In genomic region chr16:89093252-89093601, GRCh38 we compare ENCODE assay signal across 8 cellular contexts. TPM values are rescaled to one million over a fixed set of nuclear protein-coding genes. Genes with fewer than 3 reads are reported as not detected.
DNase-seq lines count a peak whose midpoint lies in the region; ATAC-seq and TF ChIP-seq lines count a peak whose summit lies in the region.
"Not testable (repeated sequence)": the region's sequence is repeated elsewhere in the genome, so short reads cannot be mapped to it uniquely, and the experiment has no call there.

No MANE protein-coding gene starts in this region.

- H3K4me3 ChIP-seq in CD8-positive, alpha-beta T cell (ENCODE audit: low read depth, low read length): peak overlapping the region; percentile 74
- H3K4me3 ChIP-seq in Karpas-422 (ENCODE audit: low read length) (peak overlapping the region; percentile 99), body of pancreas (peak overlapping the region in 1 of 2 donors; percentile 78), fibroblast of pulmonary artery (replicated peaks; ENCODE audit: low read depth, low read length) (peak overlapping the region; percentile 81)

- ATAC-seq in CD8-positive, alpha-beta T cell; activated B cell treated with CpG ODN at 0.5 μM for 24 hours (ENCODE audit: low read depth); body of pancreas; memory B cell (ENCODE audit: low read depth): not testable (repeated sequence)

- not testable (repeated sequence) for H3K9me2 ChIP-seq in Karpas-422 (replicated peaks; ENCODE audit: insufficient read depth, low read length)

- H3K4me1 ChIP-seq in CD8-positive, alpha-beta T cell (ENCODE audit: insufficient read depth, low read length): peaks cover 44% of the 10 kb centered on the region
- H3K4me1 ChIP-seq in Karpas-422 (ENCODE audit: low read length): peaks cover 38% of the 10 kb centered on the region
- peaks cover 46% of the 10 kb centered on the region for H3K4me1 ChIP-seq in body of pancreas

- peaks cover 30% of the 10 kb centered on the region for H3K79me2 ChIP-seq in Karpas-422 (ENCODE audit: low read length)

- peak overlapping the region; percentile 91 for H3K9ac ChIP-seq in Karpas-422 (ENCODE audit: low read length)

- not testable (repeated sequence) for TF ChIP-seq CTCF in CD8-positive, alpha-beta T cell (IDR thresholded peaks at IDR 0.05); activated B cell treated with CpG ODN at 0.5 μM for 24 hours (IDR thresholded peaks at IDR 0.05); body of pancreas (IDR thresholded peaks at IDR 0.05); fibroblast of pulmonary artery (IDR thresholded peaks at IDR 0.05; ENCODE audit: low read length, missing control alignments); progenitor cell of endocrine pancreas (IDR thresholded peaks at IDR 0.05; ENCODE audit: unreplicated experiment); type B pancreatic cell (conservative IDR thresholded peaks at IDR 0.05)

- peak overlapping the region; percentile 71 for H3K4me2 ChIP-seq in Karpas-422 (ENCODE audit: low read depth, low read length, poor library complexity, severe bottlenecking)

- H3K4me3 Mint-ChIP-seq in CD8-positive, alpha-beta T cell: peak overlapping the region; percentile 63
- H3K4me3 Mint-ChIP-seq in activated B cell treated with CpG ODN at 0.5 μM for 24 hours: peak overlapping the region; percentile 68
- peak overlapping the region; percentile 80 for H3K4me3 Mint-ChIP-seq in memory B cell
- H3K4me3 Mint-ChIP-seq in progenitor cell of endocrine pancreas (ENCODE audit: low read depth): peak overlapping the region; percentile 68
- H3K4me3 Mint-ChIP-seq in type B pancreatic cell: peak overlapping the region; percentile 67

- H2AFZ ChIP-seq in Karpas-422 (ENCODE audit: low read length): not testable (repeated sequence)

- H3K36me3 Mint-ChIP-seq in CD8-positive, alpha-beta T cell; activated B cell treated with CpG ODN at 0.5 μM for 24 hours (ENCODE audit: low read depth); memory B cell; progenitor cell of endocrine pancreas (ENCODE audit: insufficient read depth); type B pancreatic cell: not testable (repeated sequence)

- H3K4me1 Mint-ChIP-seq in CD8-positive, alpha-beta T cell (ENCODE audit: low read depth): peaks cover 46% of the 10 kb centered on the region
- peaks cover 41% of the 10 kb centered on the region for H3K4me1 Mint-ChIP-seq in activated B cell treated with CpG ODN at 0.5 μM for 24 hours
- peaks cover 37% of the 10 kb centered on the region for H3K4me1 Mint-ChIP-seq in memory B cell
- peaks cover 28% of the 10 kb centered on the region for H3K4me1 Mint-ChIP-seq in progenitor cell of endocrine pancreas (ENCODE audit: low read depth)
- H3K4me1 Mint-ChIP-seq in type B pancreatic cell (ENCODE audit: unreplicated experiment): peaks cover 21% of the 10 kb centered on the region

- POLR2A ChIA-PET in CD8-positive, alpha-beta T cell (lab: Charles Lee): interaction anchor here (0.9 to 2.7 kb wide), 4 partner anchors 10 to 236 kb away, joined by 3 to 21 read pairs (median 4); partner anchors contain the start of genes GALNS and TRAPPC2L
- POLR2A ChIA-PET in activated B cell treated with CpG ODN at 0.5 μM for 24 hours (lab: Charles Lee): interaction anchor here (0.7 to 2.1 kb wide), 14 partner anchors 21 to 523 kb away, joined by 3 to 16 read pairs (median 4); partner anchors contain the start of genes GALNS, TRAPPC2L, ZC3H18 and ZNF778

- intact Hi-C loops in CD8-positive, alpha-beta T cell (cut with DNase I, micrococcal nuclease): loop anchor here (1.0 to 10.0 kb wide), 2 partner anchors 30 to 412 kb away; partner anchors contain the start of gene SPG7 (in 1 of the 2)
- intact Hi-C loops in activated B cell treated with CpG ODN at 0.5 μM for 24 hours (cut with micrococcal nuclease); body of pancreas (cut with DNase I): not testable (repeated sequence)

- 52 to 55% methylated on average over 15 of the region's 15 CpGs for WGBS in body of pancreas, 2 donors

- peaks cover 13% of the 10 kb centered on the region for H3K27me3 Mint-ChIP-seq in CD8-positive, alpha-beta T cell (ENCODE audit: low read depth)
- H3K27me3 Mint-ChIP-seq in activated B cell treated with CpG ODN at 0.5 μM for 24 hours (peaks cover 17% of the 10 kb centered on the region), memory B cell (peaks cover 10% of the 10 kb centered on the region), progenitor cell of endocrine pancreas (peaks cover 50% of the 10 kb centered on the region), type B pancreatic cell (peaks cover 38% of the 10 kb centered on the region)

- CTCF ChIA-PET in CD8-positive, alpha-beta T cell (lab: Charles Lee); activated B cell treated with CpG ODN at 0.5 μM for 24 hours (lab: Charles Lee): not testable (repeated sequence)

- not testable (repeated sequence) for DNase-seq in CD8-positive, alpha-beta T cell; Karpas-422; activated B cell treated with CpG ODN at 0.5 μM for 24 hours; body of pancreas; fibroblast of pulmonary artery (ENCODE audit: low read depth); memory B cell (ENCODE audit: low spot score in 2 of 2); progenitor cell of endocrine pancreas (ENCODE audit: low spot score, unreplicated experiment); type B pancreatic cell (ENCODE audit: extremely low spot score, unreplicated experiment)

- H3K9me3 ChIP-seq in CD8-positive, alpha-beta T cell (ENCODE audit: low read length); Karpas-422 (ENCODE audit: low read length); body of pancreas: not testable (repeated sequence)

- H3K36me3 ChIP-seq in CD8-positive, alpha-beta T cell (ENCODE audit: insufficient read depth, low read length); Karpas-422 (ENCODE audit: insufficient read depth, low read length); body of pancreas (replicated peaks in 1 of 2; ENCODE audit: insufficient read depth in 1 of 2, low read depth in 2 of 2): not testable (repeated sequence)

- H4K20me1 ChIP-seq in Karpas-422 (ENCODE audit: insufficient read depth, low read depth, low read length): peaks cover 30% of the 10 kb centered on the region; the same call in 1 of the 2 replicates

- not testable (repeated sequence) for H3K9me3 Mint-ChIP-seq in CD8-positive, alpha-beta T cell; activated B cell treated with CpG ODN at 0.5 μM for 24 hours; memory B cell; progenitor cell of endocrine pancreas (ENCODE audit: low read depth); type B pancreatic cell

- peak overlapping the region; percentile 58 for H3K27ac ChIP-seq in CD8-positive, alpha-beta T cell (ENCODE audit: low read depth, low read length)
- not testable (repeated sequence) for H3K27ac ChIP-seq in Karpas-422 (ENCODE audit: low read length)
- H3K27ac ChIP-seq in body of pancreas: peak overlapping the region in 3 of 4 donors; percentile 41 to 57 (median 53)

- TF ChIP-seq POLR2A in body of pancreas (IDR thresholded peaks at IDR 0.05): not testable (repeated sequence)

- H3K27ac Mint-ChIP-seq in CD8-positive, alpha-beta T cell: peak overlapping the region; percentile 64
- H3K27ac Mint-ChIP-seq in activated B cell treated with CpG ODN at 0.5 μM for 24 hours (peak overlapping the region; percentile 61), memory B cell (peak overlapping the region; percentile 17)
- not testable (repeated sequence) for H3K27ac Mint-ChIP-seq in progenitor cell of endocrine pancreas, type B pancreatic cell

- H3K27me3 ChIP-seq in CD8-positive, alpha-beta T cell (ENCODE audit: insufficient read depth, low read length); Karpas-422 (ENCODE audit: low read length); body of pancreas: not testable (repeated sequence)

RNA-seq across cellular contexts. Expression of gene ACSF3, which starts 0.4 kb away (rescaled TPM):
- total RNA-seq in CD8-positive, alpha-beta T cell: 10 to 100 TPM; 33.5 to 37.0 TPM
- total RNA-seq in Karpas-422 (2014; rRNA removed; shearing (Covaris generic); ENCODE audit: low replicate concordance): 30.4 and 49.4 TPM in 2 replicates
- total RNA-seq in activated B cell treated with CpG ODN at 0.5 μM for 24 hours: 59.6 and 78.0 TPM in 2 replicates
- 10 to 100 TPM; 22.1 to 48.8 TPM for total RNA-seq in body of pancreas
- 25.2 and 31.3 TPM in 2 replicates for total RNA-seq in progenitor cell of endocrine pancreas
- 23.6 and 29.0 TPM in 2 replicates for total RNA-seq in type B pancreatic cell (ENCODE audit: low replicate concordance)
